Comparison of ENCODE assay signal across 1 cellular context in the genomic region with DNA sequence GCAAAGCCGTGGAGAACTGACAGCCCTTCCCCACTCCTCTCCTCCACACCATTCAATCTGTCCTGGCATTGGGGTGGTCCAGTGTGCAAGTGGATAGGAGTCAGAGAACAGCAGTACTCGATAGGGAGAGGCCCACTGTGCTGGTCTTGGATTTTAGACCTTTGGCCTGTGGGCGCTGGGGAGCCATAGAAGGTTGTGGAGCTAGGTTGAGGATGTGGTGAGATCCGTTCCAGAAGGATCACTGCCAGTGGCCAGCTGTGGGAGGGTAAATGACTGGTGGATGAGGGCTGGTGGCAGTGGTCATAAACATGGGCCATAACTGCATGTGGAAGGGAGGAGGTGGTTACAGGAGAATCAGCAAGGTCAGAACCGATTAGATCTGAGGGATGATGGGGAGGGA.
TF ChIP-seq lines count a peak whose summit lies in the region.

No MANE protein-coding gene starts in this region.

TF ChIP-seq in H1, 55 proteins besides CTCF, POLR2A, EP300 and RAD21:
- no peak for TF ChIP-seq JUND (IDR thresholded peaks at IDR 0.05; ENCODE audit: low read length)
- TF ChIP-seq HDAC2 (IDR thresholded peaks at IDR 0.05; ENCODE audit: borderline replicate concordance in 1 of 2, low read depth in 2 of 2, low read length in 2 of 2), result 0 out of 4 replicates have a peak, but pooled peaks of 1 of the 2 experiments have one; percentile 27
- TF ChIP-seq KDM1A (IDR thresholded peaks at IDR 0.05; ENCODE audit: borderline replicate concordance, low read length), result peak; percentile 73; the same call in 1 of the 2 replicates
- TF ChIP-seq CREB1 (IDR thresholded peaks at IDR 0.05), result no peak
- TF ChIP-seq, protein P1, sequence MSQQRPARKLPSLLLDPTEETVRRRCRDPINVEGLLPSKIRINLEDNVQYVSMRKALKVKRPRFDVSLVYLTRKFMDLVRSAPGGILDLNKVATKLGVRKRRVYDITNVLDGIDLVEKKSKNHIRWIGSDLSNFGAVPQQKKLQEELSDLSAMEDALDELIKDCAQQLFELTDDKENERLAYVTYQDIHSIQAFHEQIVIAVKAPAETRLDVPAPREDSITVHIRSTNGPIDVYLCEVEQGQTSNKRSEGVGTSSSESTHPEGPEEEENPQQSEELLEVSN (IDR thresholded peaks at IDR 0.05), result no peak
